ENCODE assay signal across 19 cellular contexts in the genomic region with DNA sequence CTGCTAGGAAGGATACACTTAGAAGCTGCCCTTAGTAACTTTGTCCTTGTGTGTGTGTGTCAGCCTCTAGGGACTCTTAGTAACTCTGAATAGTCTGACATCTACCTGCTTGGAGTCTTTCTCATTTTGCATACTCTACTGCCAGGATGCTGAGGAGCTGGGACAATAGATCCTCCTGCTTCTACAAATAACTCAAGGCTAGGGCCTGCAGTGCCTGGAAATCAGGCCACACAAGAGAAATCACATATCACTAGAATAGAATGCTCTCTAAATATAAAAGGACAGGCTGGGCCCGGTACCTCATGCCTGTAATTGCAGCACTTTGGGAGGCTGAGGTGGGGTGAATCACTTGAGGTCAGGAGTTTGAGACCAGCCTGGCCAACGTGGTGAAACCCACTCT. TPM values are rescaled to one million over a fixed set of nuclear protein-coding genes. Genes with fewer than 3 reads are reported as not detected.
DNase-seq lines count a peak whose midpoint lies in the region; ATAC-seq and TF ChIP-seq lines count a peak whose summit lies in the region.
"Had no signal": no experiment of that assay in that cellular context is flagged by ENCODE, and none has a peak within 500 bp of the region (broad histone marks: within the 10 kb centered on the region; RNA-seq: fewer than 3 reads in every experiment).

No MANE protein-coding gene starts in this region.

- intact Hi-C loops in activated CD4-positive, alpha-beta T cell treated with anti-CD3 and anti-CD28 coated beads, Interleukin-2, amount 10 ng/mL, durations not matched to agents 24 days and 14 days (cut with micrococcal nuclease): no loop called here
- intact Hi-C loops in CD14-positive monocyte (cut with micrococcal nuclease): loop anchor here in 1 of 2 donors (5.0 kb wide), 1 partner anchor 35 kb away; no protein-coding TSS in a partner anchor
- intact Hi-C loops in natural killer cell (cut with micrococcal nuclease): no loop called here

- TF ChIP-seq CTCF in CD14-positive monocyte (IDR thresholded peaks at IDR 0.05) (no peak), natural killer cell (IDR thresholded peaks at IDR 0.05) (no peak)

- CTCF ChIA-PET in HEK293T (lab: Yijun Ruan, JAX): no interaction called here

- no peaks in the 10 kb centered on the region for H3K9me3 Mint-ChIP-seq in activated CD4-positive, alpha-beta T cell treated with anti-CD3 and anti-CD28 coated beads, Interleukin-2, amount 10 ng/mL, durations not matched to agents 24 days and 14 days
- peaks cover 0 to 3% (median 0%) of the 10 kb centered on the region in 7 donors for H3K9me3 Mint-ChIP-seq in CD14-positive monocyte
- H3K9me3 Mint-ChIP-seq in natural killer cell: no peaks in the 10 kb centered on the region

- peaks cover 41% of the 10 kb centered on the region for H3K4me1 Mint-ChIP-seq in activated CD4-positive, alpha-beta T cell treated with anti-CD3 and anti-CD28 coated beads, Interleukin-2, amount 10 ng/mL, durations not matched to agents 24 days and 14 days
- H3K4me1 Mint-ChIP-seq in CD14-positive monocyte (peaks cover 54% of the 10 kb centered on the region), T-helper 17 cell (peaks cover 5% of the 10 kb centered on the region), natural killer cell (peaks cover 16 to 20% of the 10 kb centered on the region in 2 donors)

- H3K27me3 Mint-ChIP-seq in activated CD4-positive, alpha-beta T cell treated with anti-CD3 and anti-CD28 coated beads, Interleukin-2, amount 10 ng/mL, durations not matched to agents 24 days and 14 days: no peaks in the 10 kb centered on the region
- H3K27me3 Mint-ChIP-seq in CD14-positive monocyte (ENCODE audit: low read depth in 3 of 3): no peaks in the 10 kb centered on the region
- no peaks in the 10 kb centered on the region for H3K27me3 Mint-ChIP-seq in T-helper 17 cell
- H3K27me3 Mint-ChIP-seq in natural killer cell (ENCODE audit: low read depth in 2 of 2): no peaks in the 10 kb centered on the region

- no peak for DNase-seq in activated CD4-positive, alpha-beta T cell treated with anti-CD3 and anti-CD28 coated beads, Interleukin-2, amount 10 ng/mL, durations not matched to agents 24 days and 14 days
- DNase-seq in activated CD4-positive, alpha-beta T cell treated with anti-CD3 and anti-CD28 coated beads, Interleukin-2, amount 50 U/mL, for 1 hour: no peak
- DNase-seq in CD14-positive monocyte (ENCODE audit: low spot score) (no peak), T-helper 17 cell (no peak), natural killer cell (no peak), HEK293T (ENCODE audit: extremely low spot score) (no peak)
- DNase-seq: body of pancreas, COR-L47, DMS53, H7, KG1, MG63, NCI-H2081, NCI-H2227 treated with DMSO at 0.1 percent for 48 hours, nucleus accumbens, SW 1271 had no signal

- H3K4me3 Mint-ChIP-seq in activated CD4-positive, alpha-beta T cell treated with anti-CD3 and anti-CD28 coated beads, Interleukin-2, amount 10 ng/mL, durations not matched to agents 24 days and 14 days: no peak overlapping the region
- no peak overlapping the region for H3K4me3 Mint-ChIP-seq in CD14-positive monocyte
- no peak overlapping the region for H3K4me3 Mint-ChIP-seq in T-helper 17 cell
- no peak overlapping the region for H3K4me3 Mint-ChIP-seq in natural killer cell

- POLR2A ChIA-PET in HEK293T (lab: Yijun Ruan, JAX): interaction anchor here (0.8 kb wide), 1 partner anchor 66 kb away, joined by 4 read pairs; no protein-coding TSS in a partner anchor

- no peaks in the 10 kb centered on the region for H3K9me3 ChIP-seq in T-helper 17 cell (ENCODE audit: control insufficient read depth, low read length, poor library complexity, severe bottlenecking)
- H3K9me3 ChIP-seq: body of pancreas, MG63, tibial nerve had no signal

- H3K27ac Mint-ChIP-seq in activated CD4-positive, alpha-beta T cell treated with anti-CD3 and anti-CD28 coated beads, Interleukin-2, amount 10 ng/mL, durations not matched to agents 24 days and 14 days: peak overlapping the region; percentile 59
- peak overlapping the region in 6 of 7 donors; percentile 75 to 90 (median 84) for H3K27ac Mint-ChIP-seq in CD14-positive monocyte
- peak overlapping the region; percentile 34 for H3K27ac Mint-ChIP-seq in T-helper 17 cell
- peak overlapping the region; percentile 24 to 43 for H3K27ac Mint-ChIP-seq in natural killer cell

- peaks cover 32% of the 10 kb centered on the region for H3K36me3 Mint-ChIP-seq in activated CD4-positive, alpha-beta T cell treated with anti-CD3 and anti-CD28 coated beads, Interleukin-2, amount 10 ng/mL, durations not matched to agents 24 days and 14 days (ENCODE audit: low read depth)
- H3K36me3 Mint-ChIP-seq in CD14-positive monocyte (peaks cover 54 to 80% of the 10 kb centered on the region in 2 donors), T-helper 17 cell (ENCODE audit: low read depth) (no peaks in the 10 kb centered on the region), natural killer cell (no peaks in the 10 kb centered on the region)

- ATAC-seq in T-helper 17 cell (no peak), natural killer cell (no peak), GM19452 (IDR thresholded peaks at IDR 0.05; ENCODE audit: unreplicated experiment) (no peak), HG02938 (IDR thresholded peaks at IDR 0.05; ENCODE audit: unreplicated experiment) (no peak)
- ATAC-seq: body of pancreas had no signal

TF ChIP-seq in HEK293T, 16 proteins besides CTCF, POLR2A, EP300 and RAD21:
- TF ChIP-seq HDGF (IDR thresholded peaks at IDR 0.05; ENCODE audit: borderline replicate concordance) (no peak), ELF4 (IDR thresholded peaks at IDR 0.05) (no peak), BHLHE40 (IDR thresholded peaks at IDR 0.05; ENCODE audit: borderline replicate concordance) (no peak), NFRKB (IDR thresholded peaks at IDR 0.05) (no peak), FOXA1 (IDR thresholded peaks at IDR 0.05) (no peak), L3MBTL2 (conservative IDR thresholded peaks at IDR 0.05) (no peak), FOXK2 (IDR thresholded peaks at IDR 0.05) (no peak), TARDBP (IDR thresholded peaks at IDR 0.05) (no peak), LEF1 (IDR thresholded peaks at IDR 0.05; ENCODE audit: borderline replicate concordance) (no peak), SUZ12 (IDR thresholded peaks at IDR 0.05) (no peak), ZNF384 (IDR thresholded peaks at IDR 0.05) (no peak), SP1 (IDR thresholded peaks at IDR 0.05) (no peak), PKNOX1 (IDR thresholded peaks at IDR 0.05) (no peak), FOXM1 (IDR thresholded peaks at IDR 0.05; ENCODE audit: borderline replicate concordance) (no peak), CTBP1 (IDR thresholded peaks at IDR 0.05; ENCODE audit: borderline replicate concordance) (no peak), ARNT (IDR thresholded peaks at IDR 0.05) (no peak)

RNA-seq across cellular contexts. Expression of gene SLC25A19, which starts 38.5 kb away (rescaled TPM):
- 131 and 132 TPM in 2 replicates for total RNA-seq in activated CD4-positive, alpha-beta T cell treated with anti-CD3 and anti-CD28 coated beads, Interleukin-2, amount 10 ng/mL, durations not matched to agents 24 days and 14 days
- 10 to 100 TPM; 14.4 to 18.8 TPM for polyA plus RNA-seq in CD14-positive monocyte
- total RNA-seq in T-helper 17 cell (10 to 100 TPM; 13.7 to 15.1 TPM), natural killer cell (10 to 100 TPM; 12.1 to 17.7 (median 14.8) TPM)

RNA-seq across cellular contexts. Expression of gene MIF4GD, which starts 56.7 kb away (rescaled TPM):
- 45.9 and 48.7 TPM in 2 replicates for total RNA-seq in activated CD4-positive, alpha-beta T cell treated with anti-CD3 and anti-CD28 coated beads, Interleukin-2, amount 10 ng/mL, durations not matched to agents 24 days and 14 days
- 100 to 1,000 TPM in 1 of 2 donors, 10 to 100 TPM in 1; 80.6 to 103 TPM for polyA plus RNA-seq in CD14-positive monocyte
- 10 to 100 TPM; 27.0 to 35.0 TPM for total RNA-seq in T-helper 17 cell
- total RNA-seq in natural killer cell: 10 to 100 TPM; 44.5 to 56.9 (median 50.3) TPM

Comparison
In these comparisons a context has a peak if more than half of its experiments do, and no peak if none do; other contexts are left out.
1. H3K27ac Mint-ChIP-seq: peak in every context shown above with its lines; median percentile 84 in CD14-positive monocyte; 59 in activated CD4-positive, alpha-beta T cell treated with anti-CD3 and anti-CD28 coated beads, Interleukin-2, amount 10 ng/mL, durations not matched to agents 24 days and 14 days; 34 in T-helper 17 cell; 34 in natural killer cell.